In the genomic region with DNA sequence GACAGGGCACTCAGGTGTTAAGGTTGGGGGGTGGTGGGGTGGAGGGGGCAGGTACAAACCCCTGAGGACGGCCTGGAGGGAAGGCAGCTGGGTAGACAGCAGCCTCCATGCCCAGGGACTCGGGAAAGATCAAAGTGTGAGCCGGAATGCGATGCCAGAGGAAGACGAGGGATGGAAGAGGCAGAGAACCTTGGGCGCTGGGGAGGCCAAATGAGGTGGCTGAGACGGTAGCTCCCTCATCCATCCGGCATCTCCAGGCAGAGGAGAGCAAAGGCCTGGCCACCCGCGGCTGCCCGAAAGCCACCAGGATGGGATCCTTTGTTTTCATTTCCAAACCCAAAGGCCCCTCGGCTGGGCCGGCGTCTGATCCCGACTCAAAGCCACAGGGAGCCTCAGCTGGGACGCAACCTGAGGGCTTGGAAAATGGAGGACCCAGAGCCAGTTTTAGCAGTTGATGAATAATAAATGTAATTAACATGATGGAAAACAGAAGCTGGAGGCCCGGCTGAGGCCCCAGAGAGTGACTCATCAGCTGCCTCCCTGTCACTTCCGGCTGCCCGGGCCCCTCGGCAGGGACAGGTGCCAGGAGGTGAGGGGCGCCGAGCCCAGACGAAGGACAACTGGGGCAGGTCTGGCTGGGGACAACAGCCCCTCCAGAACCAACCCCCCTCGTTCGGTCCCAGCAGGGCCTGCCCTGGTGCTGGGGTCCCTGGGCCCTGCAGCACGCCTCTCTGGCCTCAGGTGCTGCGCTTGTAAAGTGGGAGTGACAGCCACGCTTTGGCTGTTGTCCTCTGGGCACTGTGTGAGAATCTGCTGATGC, we compare ENCODE assay signal across 14 cellular contexts.
DNase-seq lines count a peak whose midpoint lies in the region; ATAC-seq, FAIRE-seq and TF ChIP-seq lines count a peak whose summit lies in the region.
"Had no signal": no experiment of that assay in that cellular context is flagged by ENCODE, and none has a peak within 500 bp of the region (broad histone marks: within the 10 kb centered on the region; RNA-seq: fewer than 3 reads in every experiment).

No MANE protein-coding gene starts in this region.

- no peaks in the 10 kb centered on the region for H3K9me3 Mint-ChIP-seq in astrocyte (ENCODE audit: unreplicated experiment)
- H3K9me3 Mint-ChIP-seq: activated naive CD4-positive, alpha-beta T cell treated with anti-CD3 and anti-CD28 coated beads, Interleukin-2, amount 50 U/mL, for 72 hours; CD8-positive, alpha-beta T cell; H9; memory B cell had no signal

- TF ChIP-seq CTCF in astrocyte (IDR thresholded peaks at IDR 0.05; ENCODE audit: insufficient read depth, low read depth, low read length) (no peak), left lung (IDR thresholded peaks at IDR 0.05) (no peak), coronary artery (IDR thresholded peaks at IDR 0.05) (no peak), esophagus squamous epithelium (IDR thresholded peaks at IDR 0.05) (no peak)

- no peaks in the 10 kb centered on the region for H3K79me2 ChIP-seq in astrocyte (ENCODE audit: insufficient read depth, low read length)

- H3K4me1 ChIP-seq in astrocyte (ENCODE audit: insufficient read depth, low read length) (peaks cover 10% of the 10 kb centered on the region), left lung (no peaks in the 10 kb centered on the region), esophagus squamous epithelium (peaks cover 0 to 20% (median 0%) of the 10 kb centered on the region in 3 donors)
- H3K4me1 ChIP-seq: Peyer's patch had no signal

- FAIRE-seq in astrocyte (lab: Jason Lieb, UNC) = no peak

- DNase-seq in COLO668 (lab: John Stamatoyannopoulos, UW; ENCODE audit: unreplicated experiment) (peak; percentile 27), HT1080 (ENCODE audit: low read depth) (peak; percentile 38), astrocyte (ENCODE audit: low read depth) (peak; percentile 17), left lung (peak; percentile 26 to 75), NCI-H510A treated with DMSO at 0.1 percent for 48 hours (lab: John Stamatoyannopoulos, UW) (no peak), coronary artery (ENCODE audit: low spot score) (no peak), NCI-H524 (lab: John Stamatoyannopoulos, UW) (no peak), esophagus squamous epithelium (lab: John Stamatoyannopoulos, UW) (no peak)
- DNase-seq: CD8-positive, alpha-beta T cell; H9; NCI-H2171 had no signal

- H3K9me3 ChIP-seq in astrocyte (ENCODE audit: insufficient read depth, low read depth, low read length) (no peaks in the 10 kb centered on the region), left lung (no peaks in the 10 kb centered on the region), esophagus squamous epithelium (no peaks in the 10 kb centered on the region)
- H3K9me3 ChIP-seq: Peyer's patch had no signal

- H3K4me3 ChIP-seq in astrocyte (ENCODE audit: insufficient read depth, low read depth, low read length) (no peak overlapping the region), left lung (no peak overlapping the region), coronary artery (no peak overlapping the region), esophagus squamous epithelium (no peak overlapping the region)
- H3K4me3 ChIP-seq: Peyer's patch had no signal

- H3K9ac ChIP-seq in astrocyte (ENCODE audit: low read length) = peak overlapping the region; percentile 43

- ATAC-seq in left lung = no peak
- ATAC-seq: activated naive CD4-positive, alpha-beta T cell treated with anti-CD3 and anti-CD28 coated beads, Interleukin-2, amount 50 U/mL, for 72 hours; CD8-positive, alpha-beta T cell had no signal

- H4K20me1 ChIP-seq in astrocyte (ENCODE audit: insufficient read depth, low read length) = no peaks in the 10 kb centered on the region

- H3K27ac Mint-ChIP-seq in astrocyte (ENCODE audit: unreplicated experiment) = no peak overlapping the region
- H3K27ac Mint-ChIP-seq: CD8-positive, alpha-beta T cell; memory B cell had no signal

- H3K27me3 ChIP-seq in astrocyte (ENCODE audit: insufficient read depth, low read length) (no peaks in the 10 kb centered on the region), left lung (no peaks in the 10 kb centered on the region), esophagus squamous epithelium (no peaks in the 10 kb centered on the region)
- H3K27me3 ChIP-seq: Peyer's patch had no signal

- peak overlapping the region; percentile 48 for H3K4me2 ChIP-seq in astrocyte (ENCODE audit: low read length)

- intact Hi-C loops in left lung (cut with DNase I) (loop anchor here in 1 of 2 donors (5.0 kb wide), 1 partner anchor 337 kb away; no protein-coding TSS in a partner anchor), esophagus squamous epithelium (cut with DNase I) (loop anchor here (5.0 kb wide), 1 partner anchor 337 kb away; no protein-coding TSS in a partner anchor)

- H3K27me3 Mint-ChIP-seq in astrocyte (ENCODE audit: low read depth, unreplicated experiment) = peaks cover 3% of the 10 kb centered on the region
- H3K27me3 Mint-ChIP-seq: memory B cell had no signal

- TF ChIP-seq POLR2A in esophagus squamous epithelium (IDR thresholded peaks at IDR 0.05) = no peak

- peak overlapping the region; percentile 69 for H2AFZ ChIP-seq in astrocyte (ENCODE audit: low read depth, low read length)

- peaks cover 3% of the 10 kb centered on the region for H3K36me3 Mint-ChIP-seq in astrocyte (ENCODE audit: low read depth, unreplicated experiment)
- H3K36me3 Mint-ChIP-seq: activated naive CD4-positive, alpha-beta T cell treated with anti-CD3 and anti-CD28 coated beads, Interleukin-2, amount 50 U/mL, for 72 hours had no signal

- no peak overlapping the region for H3K4me3 Mint-ChIP-seq in astrocyte (ENCODE audit: unreplicated experiment)
- H3K4me3 Mint-ChIP-seq: CD8-positive, alpha-beta T cell; H9; memory B cell had no signal

- H3K27ac ChIP-seq in astrocyte (ENCODE audit: low read depth, low read length) = peak overlapping the region; percentile 26
- H3K27ac ChIP-seq in left lung = no peak overlapping the region
- H3K27ac ChIP-seq in coronary artery = no peak overlapping the region
- no peak overlapping the region for H3K27ac ChIP-seq in esophagus squamous epithelium
- H3K27ac ChIP-seq: Peyer's patch had no signal

- 68 to 69% methylated on average over 20 to 22 of the region's 28 CpGs for WGBS in esophagus squamous epithelium, 2 donors

- H3K36me3 ChIP-seq in astrocyte (ENCODE audit: insufficient read depth, low read length) (no peaks in the 10 kb centered on the region), left lung (peaks cover 0 to 5% of the 10 kb centered on the region in 2 donors), esophagus squamous epithelium (no peaks in the 10 kb centered on the region)

- peaks cover 5% of the 10 kb centered on the region for H3K4me1 Mint-ChIP-seq in astrocyte (ENCODE audit: low read depth, unreplicated experiment)

Comparison
In these comparisons a context has a peak if more than half of its experiments do, and no peak if none do; other contexts are left out.
1. DNase-seq: peak in COLO668 (single experiment), HT1080 (single experiment), astrocyte (single experiment) and left lung (2 of 2); none in NCI-H510A treated with DMSO at 0.1 percent for 48 hours (single experiment), coronary artery (single experiment), NCI-H524 (0 of 2) and esophagus squamous epithelium (single experiment).